ENCODE assay signal across 1 cellular context in the genomic region with DNA sequence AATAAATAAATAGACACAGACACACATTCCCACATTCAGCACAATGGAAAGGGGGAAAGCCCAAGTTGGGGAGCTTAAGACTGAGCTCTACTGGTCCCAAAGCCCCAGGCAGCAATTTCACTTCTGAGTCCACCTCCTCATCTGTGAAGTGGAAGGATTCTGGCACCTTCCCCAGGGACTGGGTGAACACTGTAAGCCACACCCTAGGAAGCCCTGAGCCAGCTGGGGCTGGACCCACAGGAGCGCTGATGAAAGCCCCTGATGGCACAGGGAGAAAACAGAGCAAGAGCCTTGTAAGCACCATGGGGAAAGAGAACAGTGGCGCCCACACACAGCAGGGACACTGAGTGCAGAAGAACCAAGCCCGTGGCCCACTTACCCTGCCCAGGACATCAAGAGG.
TF ChIP-seq lines count a peak whose summit lies in the region.

No MANE protein-coding gene starts in this region.

TF ChIP-seq in IMR-90, 13 proteins besides CTCF, POLR2A, EP300 and RAD21:
- TF ChIP-seq MAFK (IDR thresholded peaks at IDR 0.05; ENCODE audit: low read depth, low read length), result no peak
- no peak for TF ChIP-seq CHD1 (IDR thresholded peaks at IDR 0.05; ENCODE audit: low read depth, low read length)
- TF ChIP-seq NFE2L2 (IDR thresholded peaks at IDR 0.05; ENCODE audit: low read depth, low read length), result no peak
- TF ChIP-seq MXI1 (IDR thresholded peaks at IDR 0.05; ENCODE audit: borderline replicate concordance, low read depth, low read length), result no peak
- TF ChIP-seq SMC3 (IDR thresholded peaks at IDR 0.05; ENCODE audit: low read depth, low read length), result no peak
